Comparison of ENCODE assay signal across 1 cellular context in genomic region chr6:158854214-158855101, GRCh38.
A peak's percentile ranks its signal among the peaks of the same experiment; 100 is the strongest.
TF ChIP-seq lines count a peak whose summit lies in the region.

No MANE protein-coding gene starts in this region.

TF ChIP-seq in K562, 482 proteins besides CTCF, POLR2A, EP300 and RAD21 (continued from another document and continues in another):
- TF ChIP-seq ZHX1 (conservative IDR thresholded peaks at IDR 0.05; ENCODE audit: low read length): no peak
- TF ChIP-seq NFIC (IDR thresholded peaks at IDR 0.05): peak; percentile 45
- peak; percentile 82 for TF ChIP-seq CTBP1 (IDR thresholded peaks at IDR 0.05; ENCODE audit: borderline replicate concordance)
- TF ChIP-seq ZNF184 (CRISPR knock-in tag; IDR thresholded peaks at IDR 0.05): no peak
- TF ChIP-seq RBM14 (IDR thresholded peaks at IDR 0.05; ENCODE audit: borderline replicate concordance, insufficient read depth, low read depth, low read length): no peak
- no peak; the same call in 1 of the 2 replicates for TF ChIP-seq STAT5A (IDR thresholded peaks at IDR 0.05; ENCODE audit: borderline replicate concordance, low read length)
- TF ChIP-seq ZNF696 (CRISPR knock-in tag; conservative IDR thresholded peaks at IDR 0.05): no peak
- TF ChIP-seq PATZ1 (CRISPR knock-in tag; IDR thresholded peaks at IDR 0.05; ENCODE audit: borderline replicate concordance): 0 out of 2 replicates have a peak, but pooled peaks have one; percentile 20
- TF ChIP-seq FOXP1 (CRISPR knock-in tag; IDR thresholded peaks at IDR 0.05): no peak
- TF ChIP-seq HDAC3 (IDR thresholded peaks at IDR 0.05; ENCODE audit: borderline replicate concordance, partially characterized antibody): peak; percentile 72
- peak; percentile 92 for TF ChIP-seq SOX6 (IDR thresholded peaks at IDR 0.05)
- 0 out of 2 replicates have a peak, but pooled peaks have one; percentile 25 for TF ChIP-seq THAP12 (CRISPR knock-in tag; IDR thresholded peaks at IDR 0.05)
- TF ChIP-seq IRF2 (CRISPR knock-in tag; IDR thresholded peaks at IDR 0.05): no peak
- TF ChIP-seq EHMT2 (IDR thresholded peaks at IDR 0.05): peak; percentile 84
- TF ChIP-seq ZSCAN29 (IDR thresholded peaks at IDR 0.05): no peak
- TF ChIP-seq ZNF518B (CRISPR knock-in tag; IDR thresholded peaks at IDR 0.05): no peak
- peak; percentile 67 for TF ChIP-seq EP400 (IDR thresholded peaks at IDR 0.05)
- TF ChIP-seq CHAMP1 (IDR thresholded peaks at IDR 0.05): peak; percentile 51; the same call in 1 of the 2 replicates
- 0 out of 2 replicates have a peak, but pooled peaks have one; percentile 51 for TF ChIP-seq ELF2 (CRISPR knock-in tag; IDR thresholded peaks at IDR 0.05)
- TF ChIP-seq ZNF239 (CRISPR knock-in tag; IDR thresholded peaks at IDR 0.05): no peak
- TF ChIP-seq ATF4 (CRISPR knock-in tag; IDR thresholded peaks at IDR 0.05): peak; percentile 34; the same call in 1 of the 2 replicates
- TF ChIP-seq USF2 (CRISPR knock-in tag; IDR thresholded peaks at IDR 0.05): no peak
- no peak for TF ChIP-seq KAT8 (IDR thresholded peaks at IDR 0.05; ENCODE audit: low read depth)
- peak; percentile 84; the same call in 1 of the 2 replicates for TF ChIP-seq GATAD2A (IDR thresholded peaks at IDR 0.05)
- TF ChIP-seq MBD1 (CRISPR knock-in tag; IDR thresholded peaks at IDR 0.05): no peak
- TF ChIP-seq ZBTB9 (CRISPR knock-in tag; IDR thresholded peaks at IDR 0.05): no peak
- TF ChIP-seq MYNN (IDR thresholded peaks at IDR 0.05): 0 out of 2 replicates have a peak, but pooled peaks have one; percentile 61
- TF ChIP-seq MYNN (CRISPR knock-in tag; IDR thresholded peaks at IDR 0.05): no peak
- no peak; the same call in 1 of the 2 replicates for TF ChIP-seq THRB (CRISPR knock-in tag; conservative IDR thresholded peaks at IDR 0.05)
- TF ChIP-seq FOXJ2 (tag; IDR thresholded peaks at IDR 0.05): peak; percentile 74; the same call in 1 of the 2 replicates
- TF ChIP-seq ZNF165 (CRISPR knock-in tag; IDR thresholded peaks at IDR 0.05; ENCODE audit: borderline replicate concordance): 0 out of 2 replicates have a peak, but pooled peaks have one; percentile 11
- TF ChIP-seq SMAD1 (IDR thresholded peaks at IDR 0.05; ENCODE audit: low read depth, low read length, partially characterized antibody): peak; percentile 25
- TF ChIP-seq POLR2H (tag; IDR thresholded peaks at IDR 0.05; ENCODE audit: low read depth): no peak; the same call in none of the 2 replicates
- TF ChIP-seq FOXJ3 (CRISPR knock-in tag; IDR thresholded peaks at IDR 0.05): no peak
- 0 out of 2 replicates have a peak, but pooled peaks have one; percentile 41 for TF ChIP-seq KLF16 (IDR thresholded peaks at IDR 0.05)
- TF ChIP-seq RBFOX2 (IDR thresholded peaks at IDR 0.05; ENCODE audit: low read depth, low read length): peak; percentile 18; the same call in 1 of the 2 replicates
- no peak for TF ChIP-seq HNRNPUL1 (IDR thresholded peaks at IDR 0.05; ENCODE audit: low read length)
- no peak for TF ChIP-seq PCBP2 (IDR thresholded peaks at IDR 0.05; ENCODE audit: low read depth, low read length, poor library complexity, severe bottlenecking)
- 0 out of 2 replicates have a peak, but pooled peaks have one; percentile 12 for TF ChIP-seq ZNF311 (CRISPR knock-in tag; IDR thresholded peaks at IDR 0.05)
- TF ChIP-seq PHB2 (IDR thresholded peaks at IDR 0.05; ENCODE audit: low read depth): 0 out of 2 replicates have a peak, but pooled peaks have one; percentile 36
